Comparison of ENCODE assay signal across 3 cellular contexts in the genomic region with DNA sequence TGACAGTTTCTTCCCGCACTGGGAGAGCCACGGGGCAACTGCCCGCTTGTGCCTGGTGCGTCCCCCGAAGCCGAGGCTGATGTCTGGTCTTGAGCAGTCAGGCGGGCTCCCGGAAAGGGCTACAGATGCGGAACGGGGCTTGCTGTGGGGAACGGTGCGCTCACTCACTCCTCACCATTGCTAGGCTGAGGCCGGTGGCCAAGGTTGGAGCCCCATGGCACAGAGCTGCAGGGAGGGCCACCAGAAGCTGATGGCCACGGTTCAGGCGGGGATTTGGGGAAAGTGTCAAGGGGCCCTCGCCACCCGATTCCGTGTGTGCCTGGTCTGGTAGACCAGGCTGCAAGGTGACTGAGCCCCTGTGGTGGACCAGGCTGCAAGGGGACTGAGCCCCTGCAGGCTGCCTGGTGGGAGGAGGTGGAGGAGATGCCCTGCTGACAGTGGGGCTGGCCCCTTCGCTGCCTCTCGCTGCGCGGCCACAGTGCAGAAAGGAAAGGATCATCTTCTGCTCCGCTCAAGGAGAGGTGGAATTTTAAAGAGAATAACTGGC.
"Had no signal": no experiment of that assay in that cellular context is flagged by ENCODE, and none has a peak within 500 bp of the region (broad histone marks: within the 10 kb centered on the region; RNA-seq: fewer than 3 reads in every experiment).

No MANE protein-coding gene starts in this region.

- DNase-seq: GDM1, GF-D8 had no signal

- H3K4me3 ChIP-seq: GM12878 had no signal
